Comparison of ENCODE assay signal across 1 cellular context in genomic region chr11:64224151-64224890, GRCh38.
TF ChIP-seq lines count a peak whose summit lies in the region.

No MANE protein-coding gene starts in this region.

TF ChIP-seq in HCT116, 20 proteins besides CTCF, POLR2A, EP300 and RAD21 (continued from another document):
- no peak for TF ChIP-seq TCF7L2 (IDR thresholded peaks at IDR 0.05; ENCODE audit: borderline replicate concordance, extremely low read depth, insufficient read depth, insufficient read length)
- no peak for TF ChIP-seq EZH2phosphoT487 (IDR thresholded peaks at IDR 0.05; ENCODE audit: borderline replicate concordance)
- no peak for TF ChIP-seq ATF3 (IDR thresholded peaks at IDR 0.05)
- TF ChIP-seq SIN3A (IDR thresholded peaks at IDR 0.05; ENCODE audit: low read depth), result no peak
- TF ChIP-seq EZH2 (IDR thresholded peaks at IDR 0.05), result no peak
- no peak for TF ChIP-seq MAX (IDR thresholded peaks at IDR 0.05)
